In genomic region chr11:44861829-44862545, GRCh38 we compare ENCODE assay signal across 8 cellular contexts.
DNase-seq lines count a peak whose midpoint lies in the region; ATAC-seq and FAIRE-seq lines count a peak whose summit lies in the region.

No MANE protein-coding gene starts in this region.

- no peaks in the 10 kb centered on the region for H3K9me3 Mint-ChIP-seq in activated naive CD4-positive, alpha-beta T cell treated with anti-CD3 and anti-CD28 coated beads, Interleukin-2, amount 50 U/mL, for 72 hours

- peak; percentile 100 for ATAC-seq in GM19463 (IDR thresholded peaks at IDR 0.05; ENCODE audit: unreplicated experiment)
- ATAC-seq in HG03520 (IDR thresholded peaks at IDR 0.05; ENCODE audit: unreplicated experiment): peak; percentile 99
- ATAC-seq in activated naive CD4-positive, alpha-beta T cell treated with anti-CD3 and anti-CD28 coated beads, Interleukin-2, amount 50 U/mL, for 72 hours: peak; percentile 99 to 100
- peak; percentile 94 to 95 for ATAC-seq in left cardiac atrium

- H3K27ac Mint-ChIP-seq in activated naive CD4-positive, alpha-beta T cell treated with anti-CD3 and anti-CD28 coated beads, Interleukin-2, amount 50 U/mL, for 72 hours: peak overlapping the region; percentile 56 to 61

- intact Hi-C loops in left cardiac atrium (cut with DNase I): no loop called here

- peaks cover 17% of the 10 kb centered on the region; the same call in 1 of the 2 replicates for H4K20me1 ChIP-seq in BLaER1

- H3K36me3 ChIP-seq in BLaER1: no peaks in the 10 kb centered on the region
- no peaks in the 10 kb centered on the region for H3K36me3 ChIP-seq in small intestine (ENCODE audit: control insufficient read depth in 2 of 2, insufficient read depth in 2 of 2, low read length in 2 of 2)

- H3K4me2 ChIP-seq in BLaER1: peak overlapping the region; percentile 85

- FAIRE-seq in small intestine (lab: Jason Lieb, UNC): no peak

- peaks cover 5 to 14% of the 10 kb centered on the region in 2 donors for H3K36me3 Mint-ChIP-seq in activated naive CD4-positive, alpha-beta T cell treated with anti-CD3 and anti-CD28 coated beads, Interleukin-2, amount 50 U/mL, for 72 hours

- H3K27ac ChIP-seq in BLaER1 (no peak overlapping the region), small intestine (ENCODE audit: low read depth in 1 of 2, low read length in 1 of 2) (peak overlapping the region in 1 of 2 donors; percentile 78)

- H3K9ac ChIP-seq in BLaER1: no peak overlapping the region

- WGBS in small intestine, 3 donors: 61 to 80% (median 72%) methylated on average over 19 of the region's 19 CpGs

- H3K4me1 ChIP-seq in BLaER1 (peaks cover 47% of the 10 kb centered on the region), small intestine (ENCODE audit: control insufficient read depth in 2 of 2, insufficient read depth in 1 of 2, low read depth in 1 of 2, low read length in 1 of 2) (peaks cover 5 to 7% of the 10 kb centered on the region in 2 donors)

- H3K27me3 ChIP-seq in BLaER1: peaks cover 30% of the 10 kb centered on the region
- no peaks in the 10 kb centered on the region for H3K27me3 ChIP-seq in small intestine (ENCODE audit: control insufficient read depth in 2 of 2, insufficient read depth in 2 of 2, low read length in 2 of 2)

- DNase-seq in SKM-1 (lab: John Stamatoyannopoulos, UW; ENCODE audit: unreplicated experiment) (peak; percentile 69), left cardiac atrium (peak; percentile 87), small intestine (peak; percentile 70), NCI-H1436 treated with DMSO at 0.1 percent for 48 hours (lab: John Stamatoyannopoulos, UW) (no peak)
- peak; percentile 81 to 92 for DNase-seq in activated naive CD4-positive, alpha-beta T cell treated with anti-CD3 and anti-CD28 coated beads, Interleukin-2, amount 50 U/mL, for 72 hours (ENCODE audit: low spot score in 2 of 2)

- H3K4me3 ChIP-seq in BLaER1: 0 out of 2 replicates have a peak overlapping the region, but pooled peaks have one; percentile 9
- no peak overlapping the region for H3K4me3 ChIP-seq in small intestine (ENCODE audit: low read depth in 1 of 2, low read length in 2 of 2)

- H3K9me3 ChIP-seq in BLaER1 (no peaks in the 10 kb centered on the region), small intestine (ENCODE audit: control insufficient read depth, low read depth) (no peaks in the 10 kb centered on the region)
